Comparison of ENCODE assay signal across 8 cellular contexts in genomic region chr10:103759100-103759781, GRCh38.
A peak's percentile ranks its signal among the peaks of the same experiment; 100 is the strongest.
DNase-seq lines count a peak whose midpoint lies in the region; ATAC-seq and TF ChIP-seq lines count a peak whose summit lies in the region.

No MANE protein-coding gene starts in this region.

- H3K4me3 ChIP-seq in choroid plexus epithelial cell (ENCODE audit: low read depth, low read length) (no peak overlapping the region), upper lobe of left lung (no peak overlapping the region)

- TF ChIP-seq EP300 in upper lobe of left lung (IDR thresholded peaks at IDR 0.05), result no peak

- no peaks in the 10 kb centered on the region for H3K9me3 ChIP-seq in upper lobe of left lung

- DNase-seq in EL (peak; percentile 71), SIG-M5 (lab: John Stamatoyannopoulos, UW) (peak; percentile 54), choroid plexus epithelial cell (ENCODE audit: low read depth) (peak; percentile 90), medulla oblongata (ENCODE audit: extremely low spot score) (peak; percentile 82), upper lobe of left lung (peak in 1 of 2 donors; percentile 45), cortex of kidney (lab: John Stamatoyannopoulos, UW) (no peak), KG1 (lab: John Stamatoyannopoulos, UW) (no peak)

- 17 to 32% methylated on average over 9 to 10 of the region's 10 CpGs for WGBS in upper lobe of left lung, 2 donors

- H3K4me1 ChIP-seq in upper lobe of left lung, result peaks cover 57 to 71% (median 59%) of the 10 kb centered on the region in 4 donors

- H3K36me3 ChIP-seq in upper lobe of left lung, result no peaks in the 10 kb centered on the region

- no peak for TF ChIP-seq POLR2A in upper lobe of left lung (IDR thresholded peaks at IDR 0.05)

- H3K27ac ChIP-seq in upper lobe of left lung, result peak overlapping the region; percentile 45 to 84 (median 74)

- TF ChIP-seq CTCF in choroid plexus epithelial cell (conservative IDR thresholded peaks at IDR 0.05; ENCODE audit: low read depth, low read length) (no peak), upper lobe of left lung (IDR thresholded peaks at IDR 0.05) (peak in 1 of 6 experiments; percentile 16)

- no peaks in the 10 kb centered on the region for H3K27me3 ChIP-seq in upper lobe of left lung

- ATAC-seq in HG02981 (IDR thresholded peaks at IDR 0.05; ENCODE audit: unreplicated experiment) (peak; percentile 49), upper lobe of left lung (ENCODE audit: low FRiP score in 2 of 2) (peak; percentile 38 to 45)

Comparison
In these comparisons a context has a peak if more than half of its experiments do, and no peak if none do; other contexts are left out.
1. DNase-seq: peak in EL (single experiment), SIG-M5 (single experiment), choroid plexus epithelial cell (single experiment) and medulla oblongata (single experiment); none in cortex of kidney (single experiment) and KG1 (single experiment).